8 cellular contexts compared by ENCODE assay signal in genomic region chr16:68238029-68238345, GRCh38. TPM values are rescaled to one million over a fixed set of nuclear protein-coding genes. Genes with fewer than 3 reads are reported as not detected.
DNase-seq lines count a peak whose midpoint lies in the region; ATAC-seq and TF ChIP-seq lines count a peak whose summit lies in the region.

No MANE protein-coding gene starts in this region.

- peak overlapping the region in 1 of 3 donors; percentile 30 for H3K27ac Mint-ChIP-seq in IgD-negative memory B cell
- peak overlapping the region; percentile 64 to 76 for H3K27ac Mint-ChIP-seq in effector memory CD8-positive, alpha-beta T cell

- H3K9me3 ChIP-seq in ES-I3 (ENCODE audit: control insufficient read depth, insufficient read depth, low read length) (no peaks in the 10 kb centered on the region), neutrophil (no peaks in the 10 kb centered on the region)

- peak; percentile 11 for ATAC-seq in effector memory CD8-positive, alpha-beta T cell (replicated peaks)
- ATAC-seq in GM18520 (IDR thresholded peaks at IDR 0.05; ENCODE audit: unreplicated experiment): no peak

- H3K27me3 ChIP-seq in neutrophil: peaks cover 41% of the 10 kb centered on the region

- peaks cover 4% of the 10 kb centered on the region; the same call in 1 of the 2 replicates for H3K4me1 ChIP-seq in ES-I3 (ENCODE audit: insufficient read depth, low read length)
- H3K4me1 ChIP-seq in neutrophil (ENCODE audit: control insufficient read depth in 1 of 2, insufficient read depth in 1 of 2, low read depth in 1 of 2, low read length in 1 of 2): peaks cover 32 to 34% of the 10 kb centered on the region in 2 experiments

- H3K27me3 Mint-ChIP-seq in IgD-negative memory B cell: peaks cover 1% of the 10 kb centered on the region
- H3K27me3 Mint-ChIP-seq in effector memory CD8-positive, alpha-beta T cell: no peaks in the 10 kb centered on the region

- no peak for DNase-seq in effector memory CD8-positive, alpha-beta T cell
- DNase-seq in HUDEP-2 (lab: John Stamatoyannopoulos, UW; ENCODE audit: unreplicated experiment in 76 of 76): no peak
- no peak for DNase-seq in GM13976 (ENCODE audit: low spot score)
- no peak for DNase-seq in NCI-H2171 treated with DMSO at 0.1 percent for 48 hours (lab: John Stamatoyannopoulos, UW)

- in situ Hi-C loops in GM13976 (cut with MboI; ENCODE audit: low sequenced_read_pairs, unreplicated experiment): no loop called here

- H3K4me3 Mint-ChIP-seq in IgD-negative memory B cell: peak overlapping the region; percentile 88 to 98 (median 94)
- H3K4me3 Mint-ChIP-seq in effector memory CD8-positive, alpha-beta T cell: peak overlapping the region; percentile 93 to 98

- H3K9me3 Mint-ChIP-seq in IgD-negative memory B cell: no peaks in the 10 kb centered on the region
- no peaks in the 10 kb centered on the region for H3K9me3 Mint-ChIP-seq in effector memory CD8-positive, alpha-beta T cell

- H3K4me1 Mint-ChIP-seq in IgD-negative memory B cell: peaks cover 20 to 27% (median 23%) of the 10 kb centered on the region in 3 donors
- peaks cover 21 to 27% of the 10 kb centered on the region in 2 donors for H3K4me1 Mint-ChIP-seq in effector memory CD8-positive, alpha-beta T cell (ENCODE audit: low read depth in 2 of 2)

- peak overlapping the region; percentile 62 for H3K27ac ChIP-seq in neutrophil

- no peak for TF ChIP-seq CTCF in neutrophil (IDR thresholded peaks at IDR 0.05)
- no peak for TF ChIP-seq CTCF in GM13976 (IDR thresholded peaks at IDR 0.05; ENCODE audit: borderline replicate concordance, control extremely low read depth, extremely low read depth, insufficient read depth, missing control alignments)

- H3K9ac ChIP-seq in ES-I3 (ENCODE audit: low read depth, low read length): peak overlapping the region; percentile 57

- H3K4me3 ChIP-seq in neutrophil (ENCODE audit: low read depth in 1 of 2, low read length in 1 of 2): peak overlapping the region; percentile 68 to 80

- H3K36me3 Mint-ChIP-seq in IgD-negative memory B cell: peaks cover 2% of the 10 kb centered on the region
- H3K36me3 Mint-ChIP-seq in effector memory CD8-positive, alpha-beta T cell (ENCODE audit: insufficient read depth): peaks cover 28% of the 10 kb centered on the region

- H3K36me3 ChIP-seq in ES-I3 (ENCODE audit: insufficient read depth, low read length) (no peaks in the 10 kb centered on the region), neutrophil (no peaks in the 10 kb centered on the region)

RNA-seq across cellular contexts. Expression of gene ESRP2, which starts 2.1 kb away (rescaled TPM):
- 0.48 TPM for polyA plus RNA-seq in IgD-negative memory B cell

RNA-seq across cellular contexts. Expression of gene PLA2G15, which starts 7.2 kb away (rescaled TPM):
- polyA plus RNA-seq in IgD-negative memory B cell: 8.2 TPM

RNA-seq across cellular contexts. Expression of gene SLC7A6, which starts 26.3 kb away (rescaled TPM):
- polyA plus RNA-seq in IgD-negative memory B cell: 13.8 TPM
